Comparison of ENCODE assay signal across 12 cellular contexts in genomic region chr6:149079456-149079855, GRCh38.
DNase-seq lines count a peak whose midpoint lies in the region; ATAC-seq and TF ChIP-seq lines count a peak whose summit lies in the region.
"Had no signal": no experiment of that assay in that cellular context is flagged by ENCODE, and none has a peak within 500 bp of the region (broad histone marks: within the 10 kb centered on the region; RNA-seq: fewer than 3 reads in every experiment).

No MANE protein-coding gene starts in this region.

- no peak for TF ChIP-seq EP300 in gastroesophageal sphincter (IDR thresholded peaks at IDR 0.05)

- peaks cover 0 to 8% of the 10 kb centered on the region in 2 donors for H3K36me3 ChIP-seq in gastroesophageal sphincter
- H3K36me3 ChIP-seq in spleen: peaks cover 0 to 28% (median 0%) of the 10 kb centered on the region in 6 donors

- H3K4me1 ChIP-seq in gastroesophageal sphincter (peaks cover 0 to 42% (median 0%) of the 10 kb centered on the region in 3 donors), spleen (peaks cover 0 to 55% (median 27%) of the 10 kb centered on the region in 6 donors)

- TF ChIP-seq CTCF in gastroesophageal sphincter (IDR thresholded peaks at IDR 0.05) (no peak), spleen (IDR thresholded peaks at IDR 0.05 in 8 of 11, conservative IDR thresholded peaks at IDR 0.05 in 3 of 11) (no peak)

- WGBS in gastroesophageal sphincter (ENCODE audit: low coverage in 1 of 2), 2 donors: 52 to 86% methylated on average over 2 of the region's 2 CpGs
- WGBS in spleen, 5 donors: 84 to 94% (median 92%) methylated on average over 2 of the region's 2 CpGs

- peak overlapping the region; percentile 93 for H3K27ac Mint-ChIP-seq in T-helper 17 cell

- no peaks in the 10 kb centered on the region for H3K27me3 Mint-ChIP-seq in T-helper 17 cell

- H3K4me1 Mint-ChIP-seq in T-helper 17 cell: peaks cover 42% of the 10 kb centered on the region

- no peaks in the 10 kb centered on the region for H3K36me3 Mint-ChIP-seq in T-helper 17 cell (ENCODE audit: low read depth)

- H3K27ac ChIP-seq in gastroesophageal sphincter (peak overlapping the region in 3 of 4 donors; percentile 53 to 70 (median 64)), spleen (peak overlapping the region in 5 of 8 donors; percentile 26 to 53 (median 34))
- H3K27ac ChIP-seq: SK-N-MC had no signal

- peak; percentile 26 for ATAC-seq in GM18868 (IDR thresholded peaks at IDR 0.05; ENCODE audit: unreplicated experiment)
- ATAC-seq in T-helper 17 cell: no peak
- no peak for ATAC-seq in gastroesophageal sphincter
- ATAC-seq in GM18909 (IDR thresholded peaks at IDR 0.05; ENCODE audit: poor library complexity, unreplicated experiment): no peak

- H3K27me3 ChIP-seq in gastroesophageal sphincter: no peaks in the 10 kb centered on the region
- H3K27me3 ChIP-seq in spleen (replicated peaks in 1 of 7): no peaks in the 10 kb centered on the region

- H3K9me3 ChIP-seq in T-helper 17 cell (ENCODE audit: control insufficient read depth, low read length, poor library complexity, severe bottlenecking): no peaks in the 10 kb centered on the region
- H3K9me3 ChIP-seq in gastroesophageal sphincter: no peaks in the 10 kb centered on the region
- H3K9me3 ChIP-seq in spleen: no peaks in the 10 kb centered on the region

- H3K4me3 ChIP-seq in gastroesophageal sphincter: no peak overlapping the region
- no peak overlapping the region for H3K4me3 ChIP-seq in spleen
- H3K4me3 ChIP-seq: SK-N-MC had no signal

- intact Hi-C loops in spleen (cut with DNase I; ENCODE audit: low total_unique reads): no loop called here

- no peak overlapping the region for H3K4me3 Mint-ChIP-seq in T-helper 17 cell

- DNase-seq in T-helper 17 cell: no peak
- no peak for DNase-seq in spleen
- no peak for DNase-seq in NCI-H2029 treated with DMSO at 0.1 percent for 48 hours (lab: John Stamatoyannopoulos, UW)
- DNase-seq in RPMI8226: no peak
- no peak for DNase-seq in Kasumi-1 (lab: John Stamatoyannopoulos, UW)
- DNase-seq: activated CD4-positive, alpha-beta T cell treated with anti-CD3 and anti-CD28 coated beads for 48 hours; activated effector memory CD4-positive, alpha-beta T cell treated with anti-CD3 and anti-CD28 coated beads, Interleukin-2, amount 50 U/mL, for 16 hours; stimulated activated CD4-positive, alpha-beta T cell treated with anti-CD3 and anti-CD28 coated beads, Interleukin-15, amount 100 ng/mL, for 24 hours had no signal

- TF ChIP-seq POLR2A in gastroesophageal sphincter (IDR thresholded peaks at IDR 0.05) (no peak), spleen (IDR thresholded peaks at IDR 0.05) (no peak)
